8 cellular contexts compared by ENCODE assay signal in genomic region chr10:100519321-100520051, GRCh38. TPM values are rescaled to one million over a fixed set of nuclear protein-coding genes. Genes with fewer than 3 reads are reported as not detected.
A peak's percentile ranks its signal among the peaks of the same experiment; 100 is the strongest.
DNase-seq lines count a peak whose midpoint lies in the region; ATAC-seq and TF ChIP-seq lines count a peak whose summit lies in the region.

SEC31B (minus strand) TSS chr10:100519861; CDS start chr10:100516952, 2,909 bp downstream.

- ATAC-seq in DND-41 (ENCODE audit: insufficient read depth, low read depth) = no peak
- no peak for ATAC-seq in HG02798 (IDR thresholded peaks at IDR 0.05; ENCODE audit: poor library complexity, unreplicated experiment)
- ATAC-seq in GM21825 (IDR thresholded peaks at IDR 0.05; ENCODE audit: unreplicated experiment) = no peak

- H3K36me3 ChIP-seq in DND-41 (ENCODE audit: insufficient read depth, low read length) (peaks cover 37% of the 10 kb centered on the region), WERI-Rb-1 (peaks cover 12% of the 10 kb centered on the region), neuronal stem cell (replicated peaks in 1 of 2; ENCODE audit: control insufficient read depth in 2 of 2, insufficient read depth in 2 of 2, low read length in 2 of 2) (peaks cover 4 to 33% of the 10 kb centered on the region in 2 donors)

- peak within 1 kb of the TSS; percentile 13 for H3K23ac ChIP-seq in neuronal stem cell (ENCODE audit: low read depth, low read length, poor library complexity)

- H2BK120ac ChIP-seq in neuronal stem cell (ENCODE audit: low read depth, low read length) = no peak within 1 kb of the TSS

- no peak within 1 kb of the TSS for H3K4ac ChIP-seq in neuronal stem cell (ENCODE audit: low read length)

- H3K4me3 ChIP-seq in DND-41 (ENCODE audit: low read depth in 1 of 2, low read length in 2 of 2) (no peak within 1 kb of the TSS), WERI-Rb-1 (ENCODE audit: low read depth, low read length) (peak within 1 kb of the TSS; percentile 68), neuronal stem cell (ENCODE audit: low read length in 2 of 2) (peak within 1 kb of the TSS; percentile 53 to 78)

- H3K18ac ChIP-seq in neuronal stem cell (ENCODE audit: low read length) = peak within 1 kb of the TSS; percentile 54

- H2AFZ ChIP-seq in DND-41 (ENCODE audit: low read depth, low read length) = no peak within 1 kb of the TSS
- peak within 1 kb of the TSS; percentile 93 for H2AFZ ChIP-seq in neuronal stem cell (ENCODE audit: low read length)

- no peak within 1 kb of the TSS for H4K91ac ChIP-seq in neuronal stem cell (ENCODE audit: low read depth, low read length, poor library complexity)

- DNase-seq in DND-41 (no peak), WERI-Rb-1 (peak; percentile 71), glomerular endothelial cell (ENCODE audit: extremely low read depth, low read depth, low spot score) (no peak), neuronal stem cell (ENCODE audit: low spot score) (peak; percentile 54), Kasumi-1 (lab: John Stamatoyannopoulos, UW) (no peak)
- no peak for DNase-seq in stimulated activated CD4-positive, alpha-beta T cell treated with anti-CD3 and anti-CD28 coated beads, Interleukin-2, amount 100 ng/mL, for 24 hours

- H3K27ac ChIP-seq in DND-41 (ENCODE audit: low read length) (peak within 1 kb of the TSS; percentile 35), WERI-Rb-1 (no peak within 1 kb of the TSS), neuronal stem cell (replicated peaks; ENCODE audit: low read length) (no peak within 1 kb of the TSS)

- no peak within 1 kb of the TSS for H2BK5ac ChIP-seq in neuronal stem cell (ENCODE audit: low read length)

- H3K4me2 ChIP-seq in DND-41 (ENCODE audit: insufficient read depth, low read length) (no peak within 1 kb of the TSS), neuronal stem cell (ENCODE audit: insufficient read depth, low read length, poor library complexity, severe bottlenecking) (peak within 1 kb of the TSS; percentile 94)

- no peaks in the 10 kb centered on the region for H3K27me3 ChIP-seq in DND-41 (ENCODE audit: insufficient read depth, low read length, poor library complexity)
- peaks cover 18% of the 10 kb centered on the region for H3K27me3 ChIP-seq in WERI-Rb-1 (ENCODE audit: insufficient read depth, low read depth, severe bottlenecking)
- peaks cover 0 to 13% (median 0%) of the 10 kb centered on the region in 3 experiments for H3K27me3 ChIP-seq in neuronal stem cell (ENCODE audit: control insufficient read depth in 3 of 3, insufficient read depth in 3 of 3, low read depth in 1 of 3, low read length in 3 of 3)

- TF ChIP-seq CTCF in DND-41 (IDR thresholded peaks at IDR 0.05; ENCODE audit: borderline replicate concordance, extremely low read depth, low read length, poor library complexity, severe bottlenecking) (no peak), WERI-Rb-1 (IDR thresholded peaks at IDR 0.05; ENCODE audit: low read depth, low read length) (peak; percentile 56)

- H2BK12ac ChIP-seq in neuronal stem cell (ENCODE audit: low read length) = no peak within 1 kb of the TSS

- H2BK15ac ChIP-seq in neuronal stem cell (ENCODE audit: low read length) = no peak within 1 kb of the TSS

- no peak within 1 kb of the TSS for H3K14ac ChIP-seq in neuronal stem cell (ENCODE audit: low read length)

- H4K20me1 ChIP-seq in DND-41 (ENCODE audit: insufficient read depth, low read length) = peaks cover 3% of the 10 kb centered on the region; the same call in 1 of the 2 replicates

- no peak within 1 kb of the TSS for H2AK5ac ChIP-seq in neuronal stem cell (ENCODE audit: low read depth, low read length)

- H3K9me3 ChIP-seq in DND-41 (ENCODE audit: insufficient read depth, low read length, severe bottlenecking) (no peaks in the 10 kb centered on the region), WERI-Rb-1 (ENCODE audit: severe bottlenecking) (no peaks in the 10 kb centered on the region), neuronal stem cell (replicated peaks in 1 of 2; ENCODE audit: control insufficient read depth in 2 of 2, insufficient read depth in 1 of 2, low read depth in 1 of 2, low read length in 2 of 2) (no peaks in the 10 kb centered on the region)

- WGBS in neuronal stem cell (ENCODE audit: extremely low coverage in 2 of 2, insufficient read length in 2 of 2, insufficient replicate concordance in 1 of 2), 2 donors = no CpG with 5 or more reads among the region's 72 CpGs

- H3K9ac ChIP-seq in DND-41 (ENCODE audit: low read depth, low read length) (0 out of 2 replicates have a peak within 1 kb of the TSS, but pooled peaks have one; percentile 5), neuronal stem cell (ENCODE audit: low read depth, low read length, poor library complexity) (peak within 1 kb of the TSS; percentile 87)

- H3K79me1 ChIP-seq in neuronal stem cell (ENCODE audit: low read depth, low read length) = no peaks in the 10 kb centered on the region

- H3K4me1 ChIP-seq in DND-41 (ENCODE audit: insufficient read depth, low read length) (peaks cover 12% of the 10 kb centered on the region), neuronal stem cell (ENCODE audit: control insufficient read depth in 2 of 2, insufficient read depth in 1 of 2, low read depth in 1 of 2, low read length in 2 of 2) (no peaks in the 10 kb centered on the region)

- no peaks in the 10 kb centered on the region for H3K79me2 ChIP-seq in DND-41 (ENCODE audit: insufficient read depth, low read length)

- H4K8ac ChIP-seq in neuronal stem cell (ENCODE audit: low read depth, low read length) = no peak within 1 kb of the TSS

RNA-seq across cellular contexts. Expression of gene SEC31B, which starts in this region (rescaled TPM):
- total RNA-seq in glomerular endothelial cell = 2.8 and 11.6 TPM in 2 replicates
- polyA plus RNA-seq in neuronal stem cell (2013, experiment 1 of 2) = 7.7 TPM
- polyA plus RNA-seq in neuronal stem cell (2013, experiment 2 of 2) = 7.6 TPM

Comparison
In these comparisons a context has a peak if more than half of its experiments do, and no peak if none do; other contexts are left out.
1. DNase-seq: peak in WERI-Rb-1 (single experiment) and neuronal stem cell (single experiment); none in DND-41 (single experiment), glomerular endothelial cell (single experiment), stimulated activated CD4-positive, alpha-beta T cell treated with anti-CD3 and anti-CD28 coated beads, Interleukin-2, amount 100 ng/mL, for 24 hours (0 of 2) and Kasumi-1 (0 of 2).
2. H3K4me3 ChIP-seq: peak in WERI-Rb-1 (single experiment) and neuronal stem cell (2 of 2); none in DND-41 (0 of 2).